Comparison of ENCODE assay signal across 19 cellular contexts in the genomic region with DNA sequence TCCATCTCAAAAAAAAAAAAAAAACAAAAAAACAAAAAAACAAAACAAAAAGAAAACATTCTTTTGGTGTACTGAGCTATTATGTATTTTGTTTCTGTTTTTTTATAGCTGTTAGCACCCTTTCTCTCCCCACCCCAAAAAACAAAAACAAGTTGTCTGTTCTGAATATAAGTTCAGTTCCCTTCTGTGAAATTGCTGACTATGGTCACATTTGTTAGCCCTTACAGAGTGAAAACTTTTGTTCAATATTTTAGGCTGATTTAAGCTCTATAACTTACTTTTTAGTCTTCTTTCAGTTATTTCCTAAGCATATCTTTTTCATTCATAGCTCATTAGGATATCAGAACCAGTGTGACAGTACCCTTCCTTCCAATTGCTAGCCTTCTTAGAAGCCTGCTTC.
DNase-seq lines count a peak whose midpoint lies in the region; ATAC-seq, FAIRE-seq and TF ChIP-seq lines count a peak whose summit lies in the region.
"Had no signal": no experiment of that assay in that cellular context is flagged by ENCODE, and none has a peak within 500 bp of the region (broad histone marks: within the 10 kb centered on the region; RNA-seq: fewer than 3 reads in every experiment).

No MANE protein-coding gene starts in this region.

- dilution Hi-C loops in IMR-90 (cut with HindIII; ENCODE audit: low sequenced_read_pairs, unreplicated experiment): no loop called here

- H4K91ac ChIP-seq in IMR-90 (ENCODE audit: insufficient read depth, low read depth, low read length) (no peak overlapping the region), H1 (replicated peaks; ENCODE audit: insufficient read length, low read length) (no peak overlapping the region)

- DNase-seq in A549 (ENCODE audit: low read depth in 1 of 2, low spot score in 1 of 2): no peak
- DNase-seq in IMR-90: no peak
- no peak for DNase-seq in H1 (ENCODE audit: low read depth in 1 of 2, low spot score in 2 of 2)
- no peak for DNase-seq in globus pallidus (ENCODE audit: low spot score)
- DNase-seq: 8988T; AML-193; Caco-2; Calu3; CD4-positive, alpha-beta T cell; CD8-positive, alpha-beta T cell; DMS79 treated with DMSO at 0.1 percent for 48 hours; GF-D8 had no signal

- no peaks in the 10 kb centered on the region for H3K79me1 ChIP-seq in IMR-90 (ENCODE audit: low read depth in 1 of 2, low read length in 2 of 2)
- no peaks in the 10 kb centered on the region for H3K79me1 ChIP-seq in H1 (ENCODE audit: low read depth, low read length)

- H3K9ac ChIP-seq in IMR-90 (ENCODE audit: low read depth, low read length) (no peak overlapping the region), H1 (replicated peaks in 1 of 4; ENCODE audit: extremely low read depth in 1 of 4, low read depth in 3 of 4, low read length in 3 of 4) (no peak overlapping the region)
- H3K9ac ChIP-seq: BLaER1 treated with 17β-estradiol and CSF1 and Interleukin-3, amounts not matched to agents 10 nM and 100 nM had no signal

- H3K23ac ChIP-seq in IMR-90 (ENCODE audit: low read depth, low read length) (no peak overlapping the region), H1 (ENCODE audit: insufficient read length) (no peak overlapping the region)

- no peak overlapping the region for H3K27ac ChIP-seq in A549
- no peak overlapping the region for H3K27ac ChIP-seq in IMR-90 (ENCODE audit: insufficient read depth, low read length)
- H3K27ac ChIP-seq in H1 (ENCODE audit: low read depth, low read length): no peak overlapping the region
- H3K27ac ChIP-seq: BLaER1 treated with 17β-estradiol and CSF1 and Interleukin-3, amounts not matched to agents 10 nM and 100 nM; C4-2B had no signal

- H3K27me3 ChIP-seq in IMR-90 (ENCODE audit: control insufficient read depth, insufficient read depth, low read length): no peaks in the 10 kb centered on the region
- no peaks in the 10 kb centered on the region for H3K27me3 ChIP-seq in H1 (replicated peaks in 1 of 4; ENCODE audit: control insufficient read depth in 3 of 4, extremely low read depth in 1 of 4, insufficient read depth in 3 of 4, low read length in 3 of 4)
- H3K27me3 ChIP-seq: BLaER1 treated with 17β-estradiol and CSF1 and Interleukin-3, amounts not matched to agents 10 nM and 100 nM had no signal

- intact Hi-C loops in IMR-90 (cut with micrococcal nuclease): no loop called here

- H3K56ac ChIP-seq in IMR-90 (ENCODE audit: extremely low read depth, insufficient read depth, low read length) (no peak overlapping the region), H1 (replicated peaks; ENCODE audit: insufficient read length, low read depth, low read length) (no peak overlapping the region)

- H2AK5ac ChIP-seq in IMR-90 (ENCODE audit: low read depth, low read length) (no peak overlapping the region), H1 (ENCODE audit: low read depth, low read length) (no peak overlapping the region)

- H2AK9ac ChIP-seq in IMR-90 (replicated peaks; ENCODE audit: low read depth, low read length, poor library complexity): no peak overlapping the region

- H4K8ac ChIP-seq in IMR-90 (ENCODE audit: low read depth in 2 of 2, low read length in 2 of 2) (no peak overlapping the region), H1 (ENCODE audit: extremely low read depth, insufficient read depth, low read length) (no peak overlapping the region)

- in situ Hi-C loops in IMR-90 (cut with MboI; ENCODE audit: low sequenced_read_pairs): no loop called here

- H3K36me3 ChIP-seq in IMR-90 (ENCODE audit: control insufficient read depth, insufficient read depth, low read length) (no peaks in the 10 kb centered on the region), H1 (ENCODE audit: control insufficient read depth in 2 of 4, insufficient read depth in 4 of 4, low read length in 3 of 4) (no peaks in the 10 kb centered on the region)
- H3K36me3 ChIP-seq: BLaER1 treated with 17β-estradiol and CSF1 and Interleukin-3, amounts not matched to agents 10 nM and 100 nM had no signal

- no peak for ATAC-seq in A549
- ATAC-seq in IMR-90 (ENCODE audit: low read depth): no peak
- ATAC-seq in GM21367 (IDR thresholded peaks at IDR 0.05; ENCODE audit: unreplicated experiment): no peak
- ATAC-seq: CD8-positive, alpha-beta T cell had no signal

- H2BK15ac ChIP-seq in IMR-90 (ENCODE audit: low read depth, low read length) (no peak overlapping the region), H1 (ENCODE audit: low read length) (no peak overlapping the region)

- H3K4me3 ChIP-seq in A549 (no peak overlapping the region), IMR-90 (ENCODE audit: insufficient read depth, low read depth, low read length) (no peak overlapping the region), H1 (ENCODE audit: extremely low read depth in 1 of 4, insufficient read depth in 2 of 4, low read depth in 3 of 4, low read length in 4 of 4) (no peak overlapping the region)
- H3K4me3 ChIP-seq: BLaER1 treated with 17β-estradiol and CSF1 and Interleukin-3, amounts not matched to agents 10 nM and 100 nM had no signal

- H2BK20ac ChIP-seq in IMR-90 (ENCODE audit: low read depth, low read length) (no peak overlapping the region), H1 (ENCODE audit: low read length) (no peak overlapping the region)

- H3K9me1 ChIP-seq in IMR-90 (ENCODE audit: insufficient read depth, low read length): no peaks in the 10 kb centered on the region

- H3K4me2 ChIP-seq in A549: no peak overlapping the region
- no peak overlapping the region for H3K4me2 ChIP-seq in IMR-90 (ENCODE audit: low read depth, low read length)
- no peak overlapping the region for H3K4me2 ChIP-seq in H1 (ENCODE audit: insufficient read depth in 1 of 2, low read depth in 2 of 2, low read length in 2 of 2)

- no peak overlapping the region for H2BK120ac ChIP-seq in IMR-90 (ENCODE audit: low read depth, low read length)
- H2BK120ac ChIP-seq in H1 (replicated peaks; ENCODE audit: low read depth, low read length): no peak overlapping the region

- POLR2A ChIA-PET in A549 (lab: Yijun Ruan, JAX): no interaction called here
- POLR2A ChIA-PET in IMR-90 (lab: Charles Lee; ENCODE audit: unreplicated experiment): no interaction called here
- POLR2A ChIA-PET in H1 (lab: Charles Lee; ENCODE audit: partially characterized antibody): no interaction called here

- H4K20me1 ChIP-seq in IMR-90 (ENCODE audit: insufficient read depth, low read length): no peaks in the 10 kb centered on the region
- H4K20me1 ChIP-seq in H1 (replicated peaks in 1 of 2; ENCODE audit: control insufficient read depth in 1 of 2, insufficient read depth in 2 of 2, low read length in 2 of 2): no peaks in the 10 kb centered on the region
- H4K20me1 ChIP-seq: BLaER1 treated with 17β-estradiol and CSF1 and Interleukin-3, amounts not matched to agents 10 nM and 100 nM had no signal

- H3K4ac ChIP-seq in IMR-90 (ENCODE audit: low read depth, low read length): no peak overlapping the region
- peak overlapping the region; percentile 7 for H3K4ac ChIP-seq in H1 (replicated peaks; ENCODE audit: insufficient read length, low read depth, low read length)

- H3K18ac ChIP-seq in IMR-90 (ENCODE audit: low read depth, low read length) (no peak overlapping the region), H1 (ENCODE audit: extremely low read depth, low read length) (no peak overlapping the region)

- BruUV-seq in IMR-90 (replicated peaks; lab: Mats Ljungman, UMichigan): no TSS peak

- H2AFZ ChIP-seq in IMR-90 (replicated peaks; ENCODE audit: low read length, poor library complexity) (no peak overlapping the region), H1 (ENCODE audit: low read length) (no peak overlapping the region)

- H3K79me2 ChIP-seq in H1 (ENCODE audit: control insufficient read depth in 1 of 2, insufficient read depth in 2 of 2, low read length in 2 of 2): no peaks in the 10 kb centered on the region

- TF ChIP-seq EP300 in A549 (IDR thresholded peaks at IDR 0.05) (no peak), H1 (IDR thresholded peaks at IDR 0.05; ENCODE audit: borderline replicate concordance in 1 of 2, low read depth in 2 of 2, low read length in 2 of 2) (no peak)

- H3K9me3 ChIP-seq in A549 (no peaks in the 10 kb centered on the region), IMR-90 (ENCODE audit: control insufficient read depth, insufficient read depth, low read length) (no peaks in the 10 kb centered on the region; the same call in none of the 2 replicates), H1 (ENCODE audit: insufficient read depth in 2 of 2, low read depth in 1 of 2, low read length in 1 of 2) (peaks cover 0 to 4% of the 10 kb centered on the region in 2 experiments; a peak in 1 of 4 replicates)
- H3K9me3 ChIP-seq: BLaER1 treated with 17β-estradiol and CSF1 and Interleukin-3, amounts not matched to agents 10 nM and 100 nM; Caco-2 had no signal

- CTCF ChIA-PET in A549 (lab: Yijun Ruan, JAX) (no interaction called here), IMR-90 (lab: Yijun Ruan, JAX) (no interaction called here), H1 (lab: Charles Lee; ENCODE audit: partially characterized antibody) (no interaction called here)

- no peak overlapping the region for H2BK5ac ChIP-seq in IMR-90 (ENCODE audit: low read depth, low read length, poor library complexity, severe bottlenecking)
- no peak overlapping the region for H2BK5ac ChIP-seq in H1 (ENCODE audit: low read depth, low read length)

- H3K23me2 ChIP-seq in H1 (ENCODE audit: low read depth, low read length): no peaks in the 10 kb centered on the region

- H3K14ac ChIP-seq in IMR-90 (replicated peaks; ENCODE audit: low read depth, low read length): no peak overlapping the region
- no peak overlapping the region for H3K14ac ChIP-seq in H1 (ENCODE audit: insufficient read length)

- no peak overlapping the region for H2BK12ac ChIP-seq in H1 (ENCODE audit: low read depth, low read length)

- no peak for FAIRE-seq in A549 (lab: Jason Lieb, UNC)
- FAIRE-seq in H1 (lab: Jason Lieb, UNC): no peak
- FAIRE-seq: D721Med, G401.6, GM12891, GM19239 had no signal

- no peak for TF ChIP-seq POLR2A in A549 (IDR thresholded peaks at IDR 0.05; ENCODE audit: low read length)
- TF ChIP-seq POLR2A in IMR-90 (IDR thresholded peaks at IDR 0.05; ENCODE audit: low read depth, low read length): no peak
- TF ChIP-seq POLR2A in H1 (IDR thresholded peaks at IDR 0.05; ENCODE audit: control extremely low read depth in 1 of 2, low read depth in 2 of 2, low read length in 2 of 2): no peak

- no peaks in the 10 kb centered on the region for H3K4me1 ChIP-seq in A549
- H3K4me1 ChIP-seq in IMR-90 (ENCODE audit: control insufficient read depth, insufficient read depth, low read length): no peaks in the 10 kb centered on the region
- H3K4me1 ChIP-seq in H1 (replicated peaks in 1 of 4; ENCODE audit: control insufficient read depth in 3 of 4, insufficient read depth in 4 of 4, low read length in 3 of 4): no peaks in the 10 kb centered on the region
- H3K4me1 ChIP-seq: Caco-2 had no signal

- TF ChIP-seq CTCF in A549 (IDR thresholded peaks at IDR 0.05) (no peak), IMR-90 (conservative IDR thresholded peaks at IDR 0.05; ENCODE audit: low read depth, low read length) (no peak), H1 (IDR thresholded peaks at IDR 0.05; ENCODE audit: control extremely low read depth in 1 of 3, insufficient read depth in 1 of 3, low read depth in 1 of 3, low read length in 3 of 3) (no peak)

- H4K5ac ChIP-seq in IMR-90 (ENCODE audit: low read depth, low read length) (no peak overlapping the region), H1 (ENCODE audit: insufficient read length, low read depth, low read length) (no peak overlapping the region)

- TF ChIP-seq RAD21 in A549 (conservative IDR thresholded peaks at IDR 0.05 in 1 of 2, IDR thresholded peaks at IDR 0.05 in 1 of 2) (no peak), IMR-90 (IDR thresholded peaks at IDR 0.05; ENCODE audit: low read length) (no peak), H1 (IDR thresholded peaks at IDR 0.05 in 1 of 2, conservative IDR thresholded peaks at IDR 0.05 in 1 of 2; ENCODE audit: low read depth in 2 of 2, low read length in 2 of 2) (no peak)

Comparison
In these comparisons a context has a peak if more than half of its experiments do, and no peak if none do; other contexts are left out.
1. Of the 18 proteins assayed by ChIP-seq in both H1 and A549: peak only in H1: none; only in A549: MAFK; in both: none; in neither: 17.